ENCODE assay signal across 9 cellular contexts in genomic region chr16:68972720-68973119, GRCh38.
A peak's percentile ranks its signal among the peaks of the same experiment; 100 is the strongest.
DNase-seq lines count a peak whose midpoint lies in the region.
"Had no signal": no experiment of that assay in that cellular context is flagged by ENCODE, and none has a peak within 500 bp of the region (broad histone marks: within the 10 kb centered on the region; RNA-seq: fewer than 3 reads in every experiment).

No MANE protein-coding gene starts in this region.

- DNase-seq in DMS53 (lab: John Stamatoyannopoulos, UW) = peak; percentile 9
- DNase-seq in DMS53 treated with DMSO at 0.1 percent for 48 hours (lab: John Stamatoyannopoulos, UW; ENCODE audit: unreplicated experiment) = no peak
- peak; percentile 41 to 72 for DNase-seq in NCI-H524 (lab: John Stamatoyannopoulos, UW)
- DNase-seq in fibroblast of gingiva (ENCODE audit: low read depth) = peak; percentile 39
- peak; percentile 75 for DNase-seq in retina
- DNase-seq in superior temporal gyrus (ENCODE audit: extremely low spot score) = no peak
- no peak for DNase-seq in activated CD8-positive, alpha-beta memory T cell treated with anti-CD3 and anti-CD28 coated beads for 24 hours
- no peak for DNase-seq in stimulated activated CD4-positive, alpha-beta T cell treated with anti-CD3 and anti-CD28 coated beads, Interleukin-4, amount 100 ng/mL, for 1 hour
- DNase-seq: activated CD4-positive, alpha-beta T cell treated with anti-CD3 and anti-CD28 coated beads, Interleukin-2, amount 10 ng/mL, durations not matched to agents 7 days and 5 days had no signal

Comparison
In these comparisons a context has a peak if more than half of its experiments do, and no peak if none do; other contexts are left out.
1. DNase-seq: peak in DMS53 (single experiment), NCI-H524 (2 of 2), fibroblast of gingiva (single experiment) and retina (single experiment); none in DMS53 treated with DMSO at 0.1 percent for 48 hours (single experiment), superior temporal gyrus (single experiment), activated CD8-positive, alpha-beta memory T cell treated with anti-CD3 and anti-CD28 coated beads for 24 hours (single experiment) and stimulated activated CD4-positive, alpha-beta T cell treated with anti-CD3 and anti-CD28 coated beads, Interleukin-4, amount 100 ng/mL, for 1 hour (single experiment).